20 cellular contexts compared by ENCODE assay signal in the genomic region with DNA sequence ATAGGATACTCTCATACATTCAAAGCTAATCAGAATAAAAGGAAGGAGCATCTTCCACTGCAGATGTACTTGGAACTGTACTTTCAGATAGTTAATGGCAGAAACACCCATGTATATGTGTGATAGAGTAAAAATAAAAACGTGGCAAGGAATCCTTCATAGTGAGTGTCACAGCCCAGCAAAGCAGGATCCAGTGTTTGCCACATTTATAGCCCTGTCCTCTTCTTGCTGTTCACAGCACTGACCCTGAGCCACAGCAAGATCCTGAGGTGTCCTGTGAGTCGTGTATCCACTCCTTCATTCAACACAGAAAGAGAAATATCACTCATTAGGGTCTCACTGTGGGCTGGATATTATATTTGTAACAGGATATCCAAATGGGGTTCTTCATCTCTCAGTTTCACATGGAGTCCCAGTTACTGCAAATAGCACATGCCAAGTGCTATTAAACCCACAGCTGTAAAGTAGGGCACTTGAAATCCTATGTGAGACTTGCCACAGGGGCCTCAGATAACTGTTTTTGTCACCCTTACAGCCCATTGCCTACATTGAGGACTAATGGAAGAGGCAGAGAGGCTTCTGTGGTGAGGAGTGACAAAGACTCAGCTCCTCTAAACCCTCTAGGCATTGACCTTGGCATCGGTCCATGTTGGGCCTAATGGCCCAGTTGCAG.
"Had no signal": no experiment of that assay in that cellular context is flagged by ENCODE, and none has a peak within 500 bp of the region (broad histone marks: within the 10 kb centered on the region; RNA-seq: fewer than 3 reads in every experiment).

No MANE protein-coding gene starts in this region.

- H2AFZ ChIP-seq: hepatocyte had no signal

- H3K4me3 ChIP-seq: body of pancreas, coronary artery, hepatocyte, psoas muscle, right lobe of liver, smooth muscle cell, stomach, vagina had no signal

- H3K36me3 ChIP-seq: right lobe of liver, stomach, vagina had no signal

- ATAC-seq: activated CD8-positive, alpha-beta T cell treated with anti-CD3 and anti-CD28 coated beads, Interleukin-2, amount 10 ng/mL, durations not matched to agents 7 days and 5 days; activated T-cell treated with anti-CD3 and anti-CD28 coated beads, Interleukin-2, amount 50 U/mL, for 4 hours; body of pancreas; foreskin keratinocyte; naive thymus-derived CD4-positive, alpha-beta T cell had no signal

- H3K27ac Mint-ChIP-seq: activated CD4-positive, alpha-beta T cell treated with anti-CD3 and anti-CD28 coated beads, Interleukin-2, amount 10 ng/mL, durations not matched to agents 7 days and 5 days; activated CD8-positive, alpha-beta T cell treated with anti-CD3 and anti-CD28 coated beads, Interleukin-2, amount 10 ng/mL, durations not matched to agents 7 days and 5 days; activated naive CD4-positive, alpha-beta T cell treated with anti-CD3 and anti-CD28 coated beads for 36 hours; naive thymus-derived CD4-positive, alpha-beta T cell had no signal

- H3K27ac ChIP-seq: body of pancreas, coronary artery, foreskin keratinocyte, hepatocyte, psoas muscle, right lobe of liver, stomach, vagina had no signal

- H3K9me3 ChIP-seq: body of pancreas, psoas muscle, right lobe of liver, vagina had no signal

- H3K4me1 Mint-ChIP-seq: activated CD4-positive, alpha-beta T cell treated with anti-CD3 and anti-CD28 coated beads, Interleukin-2, amount 10 ng/mL, durations not matched to agents 7 days and 5 days; central memory CD8-positive, alpha-beta T cell had no signal

- H3K4me1 ChIP-seq: body of pancreas, foreskin keratinocyte, stomach, vagina had no signal

- DNase-seq: activated CD4-positive, alpha-beta T cell treated with anti-CD3 and anti-CD28 coated beads, Interleukin-2, amount 10 ng/mL, durations not matched to agents 7 days and 5 days; activated CD4-positive, CD25-positive, alpha-beta regulatory T cell; activated CD8-positive, alpha-beta T cell treated with anti-CD3 and anti-CD28 coated beads, Interleukin-2, amount 10 ng/mL, durations not matched to agents 7 days and 5 days; activated naive CD4-positive, alpha-beta T cell treated with anti-CD3 and anti-CD28 coated beads for 36 hours; activated T-cell treated with anti-CD3 and anti-CD28 coated beads, Interleukin-2, amount 50 U/mL, for 4 hours; body of pancreas; foreskin keratinocyte; mammary epithelial cell; naive thymus-derived CD4-positive, alpha-beta T cell; psoas muscle; right lobe of liver; stimulated activated CD4-positive, alpha-beta T cell treated with anti-CD3 and anti-CD28 coated beads, Interleukin-4, amount 100 ng/mL, for 1 hour; stomach; T-helper 9 cell; trophoblast cell had no signal

- H3K27me3 ChIP-seq: body of pancreas, hepatocyte, right lobe of liver, stomach, vagina had no signal

- H3K4me2 ChIP-seq: hepatocyte, smooth muscle cell had no signal

- H3K4me3 Mint-ChIP-seq: activated CD4-positive, alpha-beta T cell treated with anti-CD3 and anti-CD28 coated beads, Interleukin-2, amount 10 ng/mL, durations not matched to agents 7 days and 5 days; activated CD8-positive, alpha-beta T cell treated with anti-CD3 and anti-CD28 coated beads, Interleukin-2, amount 10 ng/mL, durations not matched to agents 7 days and 5 days; activated naive CD4-positive, alpha-beta T cell treated with anti-CD3 and anti-CD28 coated beads for 36 hours; activated T-cell treated with anti-CD3 and anti-CD28 coated beads, Interleukin-2, amount 50 U/mL, for 4 hours; central memory CD8-positive, alpha-beta T cell; naive thymus-derived CD4-positive, alpha-beta T cell had no signal

- H3K79me2 ChIP-seq: hepatocyte had no signal
